Comparison of ENCODE assay signal across 16 cellular contexts in the genomic region with DNA sequence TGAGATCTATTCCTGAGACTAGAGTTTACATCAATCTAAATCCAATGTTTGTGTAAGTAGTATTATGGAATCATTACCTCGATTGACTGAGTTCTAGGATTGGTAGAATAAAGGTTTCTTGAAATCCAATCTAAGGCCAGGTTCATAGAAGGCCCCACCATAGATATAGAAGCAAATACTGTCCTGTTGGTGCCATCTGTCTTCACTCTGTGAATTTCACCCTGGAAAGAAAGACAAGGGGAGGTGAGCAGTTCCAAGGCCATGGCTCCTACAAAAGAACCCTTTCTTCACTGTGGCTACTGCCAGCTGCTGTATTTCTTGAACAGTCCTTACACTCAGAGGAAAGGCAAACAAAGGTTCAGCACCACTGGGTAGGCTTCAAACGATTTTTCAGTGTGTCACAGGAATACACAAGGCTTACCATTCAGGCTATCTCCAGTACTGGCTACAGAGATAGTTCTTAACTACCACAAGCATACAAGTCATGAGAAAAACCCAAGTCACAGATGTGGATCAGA.
DNase-seq lines count a peak whose midpoint lies in the region; TF ChIP-seq lines count a peak whose summit lies in the region.
"Had no signal": no experiment of that assay in that cellular context is flagged by ENCODE, and none has a peak within 500 bp of the region (broad histone marks: within the 10 kb centered on the region; RNA-seq: fewer than 3 reads in every experiment).

No MANE protein-coding gene starts in this region.

- H3K9me3 Mint-ChIP-seq in progenitor cell of endocrine pancreas (ENCODE audit: low read depth) = no peaks in the 10 kb centered on the region
- H3K9me3 Mint-ChIP-seq: CD4-positive, alpha-beta memory T cell; GM23338 had no signal

- DNase-seq in foreskin melanocyte (peak; percentile 9), progenitor cell of endocrine pancreas (ENCODE audit: low spot score, unreplicated experiment) (no peak), erythroblast (lab: John Stamatoyannopoulos, UW) (no peak), islet precursor cell (no peak)
- DNase-seq in activated naive CD4-positive, alpha-beta T cell treated with Interleukin-2 at 50 U/mL for 16 hours = no peak
- DNase-seq: CD4-positive, alpha-beta memory T cell; COR-L47; DMS153; GF-D8; H7 had no signal

- no peak overlapping the region for H3K4me3 Mint-ChIP-seq in progenitor cell of endocrine pancreas (ENCODE audit: low read depth)
- H3K4me3 Mint-ChIP-seq: B cell; CD4-positive, alpha-beta memory T cell; GM23338 had no signal

- no peaks in the 10 kb centered on the region for H3K27me3 ChIP-seq in BLaER1
- no peaks in the 10 kb centered on the region for H3K27me3 ChIP-seq in OCI-LY3 (ENCODE audit: low read depth, low read length)

- H3K27ac Mint-ChIP-seq in progenitor cell of endocrine pancreas = peak overlapping the region; percentile 56
- H3K27ac Mint-ChIP-seq: B cell; CD4-positive, alpha-beta memory T cell; GM23338 had no signal

- no peaks in the 10 kb centered on the region for H3K79me2 ChIP-seq in OCI-LY3 (ENCODE audit: low read length)

- TF ChIP-seq CTCF in OCI-LY3 (IDR thresholded peaks at IDR 0.05; ENCODE audit: low read depth, low read length) (peak; percentile 16; the same call in 1 of the 2 replicates), progenitor cell of endocrine pancreas (IDR thresholded peaks at IDR 0.05; ENCODE audit: unreplicated experiment) (no peak)

- H3K4me3 ChIP-seq in BLaER1 = no peak overlapping the region
- H3K4me3 ChIP-seq in OCI-LY3 (ENCODE audit: low read length) = no peak overlapping the region
- H3K4me3 ChIP-seq: GM23338 had no signal

- H3K4me1 ChIP-seq in BLaER1 = peaks cover 18% of the 10 kb centered on the region
- peaks cover 10% of the 10 kb centered on the region for H3K4me1 ChIP-seq in OCI-LY3 (ENCODE audit: low read length)

- no peaks in the 10 kb centered on the region for H3K9me3 ChIP-seq in BLaER1
- no peaks in the 10 kb centered on the region for H3K9me3 ChIP-seq in OCI-LY3 (ENCODE audit: insufficient read depth, low read length)

- H3K9ac ChIP-seq in BLaER1 = no peak overlapping the region
- H3K9ac ChIP-seq in OCI-LY3 (ENCODE audit: low read length) = no peak overlapping the region

- H3K4me2 ChIP-seq in BLaER1 (peak overlapping the region; percentile 10; the same call in 1 of the 2 replicates), OCI-LY3 (ENCODE audit: low read length) (no peak overlapping the region)
- H3K4me2 ChIP-seq: GM23338 had no signal

- no peaks in the 10 kb centered on the region for H3K27me3 Mint-ChIP-seq in progenitor cell of endocrine pancreas
- H3K27me3 Mint-ChIP-seq: B cell had no signal

- peaks cover 8% of the 10 kb centered on the region for H3K36me3 Mint-ChIP-seq in progenitor cell of endocrine pancreas (ENCODE audit: insufficient read depth)
- H3K36me3 Mint-ChIP-seq: CD4-positive, alpha-beta memory T cell had no signal

- H3K36me3 ChIP-seq in BLaER1 (no peaks in the 10 kb centered on the region), OCI-LY3 (replicated peaks; ENCODE audit: low read depth, low read length) (no peaks in the 10 kb centered on the region)

- H4K20me1 ChIP-seq in BLaER1 (no peaks in the 10 kb centered on the region), OCI-LY3 (ENCODE audit: insufficient read depth, low read length) (no peaks in the 10 kb centered on the region)

- H3K27ac ChIP-seq in BLaER1 (no peak overlapping the region), OCI-LY3 (ENCODE audit: low read length) (no peak overlapping the region)
- H3K27ac ChIP-seq: C4-2B, HL-60 had no signal

- peaks cover 36% of the 10 kb centered on the region for H3K4me1 Mint-ChIP-seq in progenitor cell of endocrine pancreas (ENCODE audit: low read depth)
- H3K4me1 Mint-ChIP-seq: B cell had no signal

- TF ChIP-seq POLR2A in erythroblast (IDR thresholded peaks at IDR 0.05; ENCODE audit: low read length) = no peak

- no peak overlapping the region for H2AFZ ChIP-seq in OCI-LY3 (ENCODE audit: low read depth, low read length)
- H2AFZ ChIP-seq: GM23338 had no signal
